ENCODE assay signal across 21 cellular contexts in the genomic region with DNA sequence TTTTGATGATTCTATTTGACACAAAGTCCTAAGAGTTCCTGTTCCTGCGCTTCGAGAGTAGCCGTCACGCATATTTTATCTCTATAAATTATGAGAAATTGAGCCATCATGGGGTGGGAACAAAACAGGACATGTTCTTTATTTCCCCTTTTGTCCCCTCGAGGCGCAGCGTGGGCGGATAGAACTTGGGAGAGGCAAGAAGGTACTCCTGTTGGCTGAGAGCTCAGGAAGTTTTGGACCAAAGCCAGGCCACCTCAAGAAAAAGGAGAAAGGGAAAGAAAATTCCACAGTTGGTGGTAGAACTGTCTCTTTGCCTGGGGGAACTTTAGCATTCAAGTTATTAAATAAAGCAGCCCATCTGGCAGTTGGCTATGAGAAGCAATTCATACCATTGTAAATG.
DNase-seq lines count a peak whose midpoint lies in the region; ATAC-seq and TF ChIP-seq lines count a peak whose summit lies in the region.
"Had no signal": no experiment of that assay in that cellular context is flagged by ENCODE, and none has a peak within 500 bp of the region (broad histone marks: within the 10 kb centered on the region; RNA-seq: fewer than 3 reads in every experiment).

No MANE protein-coding gene starts in this region.

- in situ Hi-C loops in mammary epithelial cell (cut with MboI; ENCODE audit: low sequenced_read_pairs in 2 of 2), result no loop called here

- peaks cover 3% of the 10 kb centered on the region for H3K27me3 Mint-ChIP-seq in WTC11 (ENCODE audit: low read depth)
- H3K27me3 Mint-ChIP-seq: CD4-positive, CD25-positive, alpha-beta regulatory T cell had no signal

- peaks cover 30% of the 10 kb centered on the region for H3K4me1 Mint-ChIP-seq in WTC11
- H3K4me1 Mint-ChIP-seq: CD4-positive, CD25-positive, alpha-beta regulatory T cell; T-cell had no signal

- H3K9me3 ChIP-seq in mammary epithelial cell (replicated peaks; ENCODE audit: insufficient read depth, low read length) (no peaks in the 10 kb centered on the region), prostate gland (no peaks in the 10 kb centered on the region)
- H3K9me3 ChIP-seq: HAP-1, SK-N-SH had no signal

- intact Hi-C loops in mammary epithelial cell (cut with micrococcal nuclease), result loop anchor here (5.0 kb wide), 2 partner anchors 36 to 76 kb away; partner anchors contain the start of gene DSCAM
- intact Hi-C loops in prostate gland (cut with DNase I), result no loop called here
- intact Hi-C loops in Right ventricle myocardium superior (cut with DNase I), result no loop called here

- H3K4me3 Mint-ChIP-seq in WTC11, result no peak overlapping the region
- H3K4me3 Mint-ChIP-seq: CD4-positive, CD25-positive, alpha-beta regulatory T cell; T-cell had no signal

- peaks cover 18% of the 10 kb centered on the region for H3K9me3 Mint-ChIP-seq in WTC11

- peak overlapping the region; percentile 78 for H3K4me2 ChIP-seq in mammary epithelial cell (ENCODE audit: insufficient read depth, low read depth, low read length)
- H3K4me2 ChIP-seq: SK-N-SH had no signal

- TF ChIP-seq CTCF in mammary epithelial cell (conservative IDR thresholded peaks at IDR 0.05 in 1 of 2, IDR thresholded peaks at IDR 0.05 in 1 of 2; ENCODE audit: extremely low read depth in 1 of 2, insufficient read depth in 1 of 2, low read depth in 1 of 2, low read length in 2 of 2) (no peak), prostate gland (IDR thresholded peaks at IDR 0.05) (no peak), WTC11 (IDR thresholded peaks at IDR 0.05) (no peak)

- whole genome bisulfite sequencing in mammary epithelial cell (ENCODE audit: low coverage, missing lambda C conversion rate), result 0% methylated on average over 8 of the region's 8 CpGs
- WGBS in prostate gland, result 39% methylated on average over 8 of the region's 8 CpGs

- DNase-seq in NCI-H1048 (lab: John Stamatoyannopoulos, UW) (peak; percentile 29), RPMI7951 (ENCODE audit: low read depth) (peak; percentile 0), mammary epithelial cell (peak; percentile 66), prostate gland (ENCODE audit: low spot score) (peak; percentile 10), WTC11 (ENCODE audit: low spot score) (no peak), Right ventricle myocardium superior (no peak), 8988T (no peak)
- DNase-seq: CD4-positive, CD25-positive, alpha-beta regulatory T cell; COR-L47; GF-D8; GM23248; IMR-90; NCI-H1436; NCI-H2029 treated with DMSO at 0.1 percent for 48 hours; NCI-H748 treated with DMSO at 0.1 percent for 48 hours; SHP77; SK-N-SH; T-cell had no signal

- H3K4me3 ChIP-seq in mammary epithelial cell (replicated peaks in 1 of 3; ENCODE audit: insufficient read depth in 1 of 3, low read depth in 2 of 3, low read length in 3 of 3) (peak overlapping the region in 1 of 3 experiments; percentile 16), prostate gland (no peak overlapping the region)
- H3K4me3 ChIP-seq: GM23248, HAP-1 had no signal

- H3K4me1 ChIP-seq in mammary epithelial cell (ENCODE audit: insufficient read depth, low read length), result peaks cover 22% of the 10 kb centered on the region
- no peaks in the 10 kb centered on the region for H3K4me1 ChIP-seq in prostate gland (replicated peaks)
- H3K4me1 ChIP-seq: HAP-1 had no signal

- peak overlapping the region; percentile 81 for H2AFZ ChIP-seq in mammary epithelial cell (ENCODE audit: low read depth, low read length)
- H2AFZ ChIP-seq: GM23248 had no signal

- H3K27me3 ChIP-seq in mammary epithelial cell (ENCODE audit: insufficient read depth, low read length), result no peaks in the 10 kb centered on the region
- no peaks in the 10 kb centered on the region for H3K27me3 ChIP-seq in prostate gland (replicated peaks; ENCODE audit: insufficient read depth)

- no peak overlapping the region for H3K27ac Mint-ChIP-seq in WTC11
- H3K27ac Mint-ChIP-seq: CD4-positive, CD25-positive, alpha-beta regulatory T cell; T-cell had no signal

- CTCF ChIA-PET in mammary epithelial cell (lab: Charles Lee; ENCODE audit: low non-redundant PET) (no interaction called here), WTC11 (lab: Charles Lee) (no interaction called here)

- no peaks in the 10 kb centered on the region for H4K20me1 ChIP-seq in mammary epithelial cell (ENCODE audit: insufficient read depth, low read length)

- BruUV-seq in mammary epithelial cell (replicated peaks; lab: Mats Ljungman, UMichigan), result no TSS peak

- H3K36me3 ChIP-seq in mammary epithelial cell (ENCODE audit: insufficient read depth, low read length) (no peaks in the 10 kb centered on the region), prostate gland (no peaks in the 10 kb centered on the region)
- H3K36me3 ChIP-seq: HAP-1 had no signal

- peaks cover 12% of the 10 kb centered on the region for H3K36me3 Mint-ChIP-seq in WTC11
- H3K36me3 Mint-ChIP-seq: CD4-positive, CD25-positive, alpha-beta regulatory T cell; T-cell had no signal

- H3K27ac ChIP-seq in mammary epithelial cell (ENCODE audit: insufficient read depth, low read depth, low read length) (peak overlapping the region; percentile 60), prostate gland (no peak overlapping the region)
- H3K27ac ChIP-seq: GM23248, HL-60 had no signal

- no peak for ATAC-seq in WTC11
- no peak for ATAC-seq in Right ventricle myocardium superior (ENCODE audit: poor library complexity)
- ATAC-seq: Panc1, T-cell had no signal

- dilution Hi-C loops in mammary epithelial cell (cut with HindIII; ENCODE audit: low sequenced_read_pairs), result no loop called here

- POLR2A ChIA-PET in WTC11 (lab: Charles Lee), result interaction anchor here (0.6 kb wide), 1 partner anchor 70 kb away, joined by 4 read pairs; no protein-coding TSS in a partner anchor

- no peaks in the 10 kb centered on the region for H3K79me2 ChIP-seq in mammary epithelial cell (ENCODE audit: insufficient read depth, low read length)

- peak overlapping the region; percentile 2 for H3K9ac ChIP-seq in mammary epithelial cell (ENCODE audit: insufficient read depth, low read length)
- H3K9ac ChIP-seq: GM23248, SK-N-SH had no signal

- no peak for TF ChIP-seq POLR2A in prostate gland (IDR thresholded peaks at IDR 0.05)

TF ChIP-seq in WTC11, 78 proteins besides CTCF, POLR2A, EP300 and RAD21:
- no peak for TF ChIP-seq CREM (CRISPR knock-in tag; IDR thresholded peaks at IDR 0.05)

Comparison
In these comparisons a context has a peak if more than half of its experiments do, and no peak if none do; other contexts are left out.
1. DNase-seq: peak in NCI-H1048 (single experiment), RPMI7951 (single experiment), mammary epithelial cell (single experiment) and prostate gland (single experiment); none in WTC11 (single experiment), Right ventricle myocardium superior (single experiment) and 8988T (single experiment).